In genomic region chr18:56097561-56098095, GRCh38 we compare ENCODE assay signal across 24 cellular contexts.
"Had no signal": no experiment of that assay in that cellular context is flagged by ENCODE, and none has a peak within 500 bp of the region (broad histone marks: within the 10 kb centered on the region; RNA-seq: fewer than 3 reads in every experiment).

No MANE protein-coding gene starts in this region.

- ATAC-seq: activated CD8-positive, alpha-beta T cell treated with anti-CD3 and anti-CD28 coated beads, Interleukin-2, amount 10 ng/mL, durations not matched to agents 7 days and 5 days; body of pancreas; lower lobe of right lung; natural killer cell; sciatic nerve; stimulated activated effector memory CD8-positive, alpha-beta T cell treated with anti-CD3 and anti-CD28 coated beads, Interleukin-12 subunit alpha, Interleukin-12 subunit beta, amount 100 ng/mL, for 72 hours had no signal

- H3K4me1 ChIP-seq: body of pancreas, lower lobe of right lung, parathyroid adenoma, stomach had no signal

- H3K27me3 Mint-ChIP-seq: activated B cell treated with CpG ODN at 0.5 μM for 24 hours; activated CD4-positive, alpha-beta T cell treated with anti-CD3 and anti-CD28 coated beads, Interleukin-2, amount 10 ng/mL, durations not matched to agents 24 days and 14 days; activated T-cell treated with anti-CD3 and anti-CD28 coated beads, Interleukin-2, amount 50 U/mL, for 24 hours had no signal

- H3K9me3 Mint-ChIP-seq: activated B cell treated with CpG ODN at 0.5 μM for 24 hours; activated naive CD8-positive, alpha-beta T cell treated with anti-CD3 and anti-CD28 coated beads, Interleukin-2, amount 10 ng/mL, durations not matched to agents 7 days and 5 days; activated T-cell treated with anti-CD3 and anti-CD28 coated beads, Interleukin-2, amount 50 U/mL, for 24 hours; activated T-helper 2 cell treated with anti-CD3 and anti-CD28 coated beads, Interferon-gamma antibody, Interleukin-2, Interleukin-4, amounts not matched to agents 10 μg/mL and 5 μg/mL and 100 μg/mL, durations not matched to agents 14 hours and 24 hours and 36 hours; endodermal cell had no signal

- H3K4me3 ChIP-seq: body of pancreas, dorsolateral prefrontal cortex, lower lobe of right lung, stomach had no signal

- H3K4me1 Mint-ChIP-seq: activated B cell treated with CpG ODN at 0.5 μM for 24 hours; activated CD4-positive, alpha-beta T cell treated with anti-CD3 and anti-CD28 coated beads, Interleukin-2, amount 10 ng/mL, durations not matched to agents 24 days and 14 days; activated naive CD8-positive, alpha-beta T cell treated with anti-CD3 and anti-CD28 coated beads, Interleukin-2, amount 10 ng/mL, durations not matched to agents 7 days and 5 days; natural killer cell; stimulated activated effector memory CD8-positive, alpha-beta T cell treated with anti-CD3 and anti-CD28 coated beads, Interleukin-12 subunit alpha, Interleukin-12 subunit beta, amount 100 ng/mL, for 72 hours had no signal

- H3K27ac ChIP-seq: body of pancreas, dorsolateral prefrontal cortex, epithelial cell of prostate, lower lobe of right lung, parathyroid adenoma, stomach had no signal

- H3K27me3 ChIP-seq: body of pancreas, dorsolateral prefrontal cortex, stomach had no signal

- H3K4me3 Mint-ChIP-seq: activated B cell treated with CpG ODN at 0.5 μM for 24 hours; activated CD4-positive, alpha-beta T cell treated with anti-CD3 and anti-CD28 coated beads, Interleukin-2, amount 10 ng/mL, durations not matched to agents 24 days and 14 days; activated CD8-positive, alpha-beta T cell treated with anti-CD3 and anti-CD28 coated beads, Interleukin-2, amount 10 ng/mL, durations not matched to agents 7 days and 5 days; activated naive CD8-positive, alpha-beta T cell treated with anti-CD3 and anti-CD28 coated beads, Interleukin-2, amount 10 ng/mL, durations not matched to agents 7 days and 5 days; activated T-cell treated with anti-CD3 and anti-CD28 coated beads, Interleukin-2, amount 50 U/mL, for 24 hours; endodermal cell; natural killer cell; stimulated activated effector memory CD8-positive, alpha-beta T cell treated with anti-CD3 and anti-CD28 coated beads, Interleukin-12 subunit alpha, Interleukin-12 subunit beta, amount 100 ng/mL, for 72 hours; type B pancreatic cell had no signal

- H3K27ac Mint-ChIP-seq: activated B cell treated with CpG ODN at 0.5 μM for 24 hours; activated CD4-positive, alpha-beta T cell treated with anti-CD3 and anti-CD28 coated beads, Interleukin-2, amount 10 ng/mL, durations not matched to agents 24 days and 14 days; activated CD8-positive, alpha-beta T cell treated with anti-CD3 and anti-CD28 coated beads, Interleukin-2, amount 10 ng/mL, durations not matched to agents 7 days and 5 days; activated naive CD8-positive, alpha-beta T cell treated with anti-CD3 and anti-CD28 coated beads, Interleukin-2, amount 10 ng/mL, durations not matched to agents 7 days and 5 days; activated T-cell treated with anti-CD3 and anti-CD28 coated beads, Interleukin-2, amount 50 U/mL, for 24 hours; activated T-helper 2 cell treated with anti-CD3 and anti-CD28 coated beads, Interferon-gamma antibody, Interleukin-2, Interleukin-4, amounts not matched to agents 10 μg/mL and 5 μg/mL and 100 μg/mL, durations not matched to agents 14 hours and 24 hours and 36 hours; endodermal cell; natural killer cell; stimulated activated effector memory CD8-positive, alpha-beta T cell treated with anti-CD3 and anti-CD28 coated beads, Interleukin-12 subunit alpha, Interleukin-12 subunit beta, amount 100 ng/mL, for 72 hours; type B pancreatic cell had no signal

- H3K9me3 ChIP-seq: body of pancreas, lower lobe of right lung, stomach had no signal

- H3K36me3 Mint-ChIP-seq: activated naive CD8-positive, alpha-beta T cell treated with anti-CD3 and anti-CD28 coated beads, Interleukin-2, amount 10 ng/mL, durations not matched to agents 7 days and 5 days; natural killer cell; stimulated activated effector memory CD8-positive, alpha-beta T cell treated with anti-CD3 and anti-CD28 coated beads, Interleukin-12 subunit alpha, Interleukin-12 subunit beta, amount 100 ng/mL, for 72 hours had no signal

- H3K9ac ChIP-seq: parathyroid adenoma had no signal

- H3K79me2 ChIP-seq: parathyroid adenoma had no signal

- DNase-seq: activated B cell treated with CpG ODN at 0.5 μM for 24 hours; activated CD4-positive, alpha-beta T cell treated with anti-CD3 and anti-CD28 coated beads, Interleukin-2, amount 10 ng/mL, durations not matched to agents 24 days and 14 days; activated CD8-positive, alpha-beta T cell treated with anti-CD3 and anti-CD28 coated beads, Interleukin-2, amount 10 ng/mL, durations not matched to agents 7 days and 5 days; activated naive CD4-positive, alpha-beta T cell treated with Interleukin-2 at 50 U/mL for 16 hours; activated naive CD8-positive, alpha-beta T cell treated with anti-CD3 and anti-CD28 coated beads, Interleukin-2, amount 10 ng/mL, durations not matched to agents 7 days and 5 days; activated T-cell treated with anti-CD3 and anti-CD28 coated beads, Interleukin-2, amount 50 U/mL, for 24 hours; amygdala; body of pancreas; caudate nucleus; dorsolateral prefrontal cortex; endodermal cell; foreskin melanocyte; hypothalamus; islet precursor cell; lower lobe of right lung; natural killer cell; stimulated activated CD4-positive, alpha-beta T cell treated with anti-CD3 and anti-CD28 coated beads, Interleukin-4, amount 100 ng/mL, for 24 hours; stomach had no signal

- H2AFZ ChIP-seq: parathyroid adenoma had no signal

- H3K36me3 ChIP-seq: lower lobe of right lung, stomach had no signal
